1 cellular context compared by ENCODE assay signal in the genomic region with DNA sequence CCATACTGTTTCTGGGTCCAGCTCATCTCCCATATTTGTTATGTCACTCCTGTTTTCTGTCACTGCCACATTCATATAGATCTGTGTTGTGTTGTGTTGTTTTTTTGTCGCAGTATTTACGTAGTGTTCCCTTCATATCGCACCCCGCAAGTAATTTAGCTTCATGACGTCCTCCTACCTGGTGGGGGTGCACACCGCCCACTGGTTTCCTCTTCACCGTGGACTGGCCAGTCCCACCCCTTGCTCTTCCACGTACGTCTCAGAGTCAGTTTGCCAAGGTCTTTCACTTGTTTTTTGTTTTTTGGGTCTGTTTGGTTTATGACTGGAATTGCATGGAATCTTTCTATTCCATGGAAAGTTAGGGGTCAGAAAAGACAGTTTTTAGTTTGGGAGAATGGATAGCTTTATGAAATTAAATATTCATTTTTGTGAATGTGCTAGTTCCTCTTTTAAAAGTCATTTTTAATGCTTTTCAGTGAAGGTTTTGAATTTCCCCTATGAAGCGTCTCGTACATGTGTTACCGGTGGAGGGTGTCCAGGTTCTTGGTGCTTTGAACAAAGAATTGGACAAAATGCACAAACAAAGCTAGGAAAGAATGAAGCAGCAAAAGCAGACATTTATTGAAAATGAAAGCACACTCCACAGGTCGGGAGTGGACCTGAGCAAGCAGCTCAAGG.
TF ChIP-seq lines count a peak whose summit lies in the region.

No MANE protein-coding gene starts in this region.

TF ChIP-seq in WTC11, 78 proteins besides CTCF, POLR2A, EP300 and RAD21 (continued from another document):
- TF ChIP-seq, protein P1, sequence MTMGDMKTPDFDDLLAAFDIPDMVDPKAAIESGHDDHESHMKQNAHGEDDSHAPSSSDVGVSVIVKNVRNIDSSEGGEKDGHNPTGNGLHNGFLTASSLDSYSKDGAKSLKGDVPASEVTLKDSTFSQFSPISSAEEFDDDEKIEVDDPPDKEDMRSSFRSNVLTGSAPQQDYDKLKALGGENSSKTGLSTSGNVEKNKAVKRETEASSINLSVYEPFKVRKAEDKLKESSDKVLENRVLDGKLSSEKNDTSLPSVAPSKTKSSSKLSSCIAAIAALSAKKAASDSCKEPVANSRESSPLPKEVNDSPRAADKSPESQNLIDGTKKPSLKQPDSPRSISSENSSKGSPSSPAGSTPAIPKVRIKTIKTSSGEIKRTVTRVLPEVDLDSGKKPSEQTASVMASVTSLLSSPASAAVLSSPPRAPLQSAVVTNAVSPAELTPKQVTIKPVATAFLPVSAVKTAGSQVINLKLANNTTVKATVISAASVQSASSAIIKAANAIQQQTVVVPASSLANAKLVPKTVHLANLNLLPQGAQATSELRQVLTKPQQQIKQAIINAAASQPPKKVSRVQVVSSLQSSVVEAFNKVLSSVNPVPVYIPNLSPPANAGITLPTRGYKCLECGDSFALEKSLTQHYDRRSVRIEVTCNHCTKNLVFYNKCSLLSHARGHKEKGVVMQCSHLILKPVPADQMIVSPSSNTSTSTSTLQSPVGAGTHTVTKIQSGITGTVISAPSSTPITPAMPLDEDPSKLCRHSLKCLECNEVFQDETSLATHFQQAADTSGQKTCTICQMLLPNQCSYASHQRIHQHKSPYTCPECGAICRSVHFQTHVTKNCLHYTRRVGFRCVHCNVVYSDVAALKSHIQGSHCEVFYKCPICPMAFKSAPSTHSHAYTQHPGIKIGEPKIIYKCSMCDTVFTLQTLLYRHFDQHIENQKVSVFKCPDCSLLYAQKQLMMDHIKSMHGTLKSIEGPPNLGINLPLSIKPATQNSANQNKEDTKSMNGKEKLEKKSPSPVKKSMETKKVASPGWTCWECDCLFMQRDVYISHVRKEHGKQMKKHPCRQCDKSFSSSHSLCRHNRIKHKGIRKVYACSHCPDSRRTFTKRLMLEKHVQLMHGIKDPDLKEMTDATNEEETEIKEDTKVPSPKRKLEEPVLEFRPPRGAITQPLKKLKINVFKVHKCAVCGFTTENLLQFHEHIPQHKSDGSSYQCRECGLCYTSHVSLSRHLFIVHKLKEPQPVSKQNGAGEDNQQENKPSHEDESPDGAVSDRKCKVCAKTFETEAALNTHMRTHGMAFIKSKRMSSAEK (CRISPR knock-in tag; IDR thresholded peaks at IDR 0.05; ENCODE audit: borderline replicate concordance), result no peak
- TF ChIP-seq, protein P2, sequence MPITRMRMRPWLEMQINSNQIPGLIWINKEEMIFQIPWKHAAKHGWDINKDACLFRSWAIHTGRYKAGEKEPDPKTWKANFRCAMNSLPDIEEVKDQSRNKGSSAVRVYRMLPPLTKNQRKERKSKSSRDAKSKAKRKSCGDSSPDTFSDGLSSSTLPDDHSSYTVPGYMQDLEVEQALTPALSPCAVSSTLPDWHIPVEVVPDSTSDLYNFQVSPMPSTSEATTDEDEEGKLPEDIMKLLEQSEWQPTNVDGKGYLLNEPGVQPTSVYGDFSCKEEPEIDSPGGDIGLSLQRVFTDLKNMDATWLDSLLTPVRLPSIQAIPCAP (CRISPR knock-in tag; IDR thresholded peaks at IDR 0.05), result no peak
- TF ChIP-seq SOX15 (CRISPR knock-in tag; IDR thresholded peaks at IDR 0.05), result no peak
